ENCODE assay signal across 8 cellular contexts in the genomic region with DNA sequence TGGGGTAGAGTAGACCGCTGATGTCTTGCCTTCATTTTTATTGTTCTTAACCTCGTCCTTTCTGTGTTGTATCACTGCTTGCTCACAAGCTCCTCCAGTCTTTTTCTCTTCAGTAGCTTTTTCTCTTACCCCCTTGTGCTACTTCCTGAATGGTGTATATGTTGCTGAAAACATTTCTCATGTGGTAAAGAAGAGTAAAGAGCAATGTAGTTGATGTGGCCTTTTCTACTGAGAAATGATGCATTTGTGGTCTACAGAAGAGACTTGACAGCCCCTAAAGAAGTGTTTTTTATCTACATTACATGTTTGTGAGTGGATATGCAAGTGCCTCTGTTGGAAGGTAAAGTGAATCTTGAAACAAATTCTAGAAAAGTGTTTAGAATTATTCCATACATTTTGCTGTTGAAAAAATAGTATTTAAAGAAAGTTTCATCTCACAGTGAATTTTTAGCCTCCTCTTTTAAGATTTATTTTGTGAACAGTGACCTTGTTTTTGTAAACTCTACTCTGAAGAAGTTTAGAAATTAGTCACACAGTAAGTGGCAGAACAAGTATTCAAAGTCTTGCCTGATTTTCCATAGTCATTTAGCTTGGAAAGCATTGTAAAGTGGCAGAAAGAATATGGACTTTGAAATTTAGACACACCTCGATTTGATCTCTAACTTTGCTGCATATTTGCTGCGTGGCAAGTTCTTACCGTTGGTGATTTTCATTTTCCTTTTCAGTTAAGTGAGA. TPM values are rescaled to one million over a fixed set of nuclear protein-coding genes. Genes with fewer than 3 reads are reported as not detected.
DNase-seq lines count a peak whose midpoint lies in the region; ATAC-seq and FAIRE-seq lines count a peak whose summit lies in the region.

No MANE protein-coding gene starts in this region.

- peak overlapping the region; percentile 74 for H3K4me3 Mint-ChIP-seq in activated CD4-positive, alpha-beta T cell treated with anti-CD3 and anti-CD28 coated beads for 36 hours
- H3K4me3 Mint-ChIP-seq in stimulated activated naive CD8-positive, alpha-beta T cell treated with anti-CD3 and anti-CD28 coated beads, Interleukin-15, amount 100 ng/mL, for 72 hours = peak overlapping the region; percentile 69 to 89

- H3K27ac Mint-ChIP-seq in activated CD4-positive, alpha-beta T cell treated with anti-CD3 and anti-CD28 coated beads for 36 hours = peak overlapping the region; percentile 95
- peak overlapping the region; percentile 94 to 98 for H3K27ac Mint-ChIP-seq in stimulated activated naive CD8-positive, alpha-beta T cell treated with anti-CD3 and anti-CD28 coated beads, Interleukin-15, amount 100 ng/mL, for 72 hours

- intact Hi-C loops in activated CD4-positive, alpha-beta T cell treated with anti-CD3 and anti-CD28 coated beads for 36 hours (cut with DNase I, micrococcal nuclease) = loop anchor here (1.0 to 5.0 kb wide), 9 partner anchors 8 to 256 kb away; partner anchors contain the start of gene CDC42SE2 (in 2 of the 2)

- POLR2A ChIA-PET in activated CD4-positive, alpha-beta T cell treated with anti-CD3 and anti-CD28 coated beads for 36 hours (lab: Charles Lee) = interaction anchor here (0.5 to 1.5 kb wide), 11 partner anchors 9 to 116 kb away, joined by 3 to 10 read pairs (median 4); partner anchors contain the start of gene CDC42SE2

- ATAC-seq in activated CD4-positive, alpha-beta T cell treated with anti-CD3 and anti-CD28 coated beads for 36 hours = peak; percentile 78
- peak; percentile 38 for ATAC-seq in HG03521 (IDR thresholded peaks at IDR 0.05; ENCODE audit: unreplicated experiment)
- peak; percentile 89 for ATAC-seq in stimulated activated naive CD8-positive, alpha-beta T cell treated with anti-CD3 and anti-CD28 coated beads, Interleukin-15, amount 100 ng/mL, for 72 hours

- H3K4me1 Mint-ChIP-seq in activated CD4-positive, alpha-beta T cell treated with anti-CD3 and anti-CD28 coated beads for 36 hours = peaks cover 90% of the 10 kb centered on the region
- peaks cover 82% of the 10 kb centered on the region for H3K4me1 Mint-ChIP-seq in stimulated activated naive CD8-positive, alpha-beta T cell treated with anti-CD3 and anti-CD28 coated beads, Interleukin-15, amount 100 ng/mL, for 72 hours

- H3K36me3 Mint-ChIP-seq in activated CD4-positive, alpha-beta T cell treated with anti-CD3 and anti-CD28 coated beads for 36 hours (ENCODE audit: low read depth) = peaks cover 42% of the 10 kb centered on the region

- CTCF ChIA-PET in activated CD4-positive, alpha-beta T cell treated with anti-CD3 and anti-CD28 coated beads for 36 hours (lab: Charles Lee) = interaction anchor here (0.5 to 5.2 kb wide), 11 partner anchors 9 to 285 kb away, joined by 3 to 31 read pairs (median 4); partner anchors contain the start of gene CDC42SE2

- H3K9me3 Mint-ChIP-seq in activated CD4-positive, alpha-beta T cell treated with anti-CD3 and anti-CD28 coated beads for 36 hours (ENCODE audit: low read depth) = no peaks in the 10 kb centered on the region
- H3K9me3 Mint-ChIP-seq in stimulated activated naive CD8-positive, alpha-beta T cell treated with anti-CD3 and anti-CD28 coated beads, Interleukin-15, amount 100 ng/mL, for 72 hours = no peaks in the 10 kb centered on the region

- no peaks in the 10 kb centered on the region for H3K27me3 Mint-ChIP-seq in activated CD4-positive, alpha-beta T cell treated with anti-CD3 and anti-CD28 coated beads for 36 hours
- H3K27me3 Mint-ChIP-seq in stimulated activated naive CD8-positive, alpha-beta T cell treated with anti-CD3 and anti-CD28 coated beads, Interleukin-15, amount 100 ng/mL, for 72 hours = no peaks in the 10 kb centered on the region

- peak; percentile 93 for FAIRE-seq in colon (lab: Jason Lieb, UNC)

- DNase-seq in activated CD4-positive, alpha-beta T cell treated with anti-CD3 and anti-CD28 coated beads for 36 hours = no peak
- DNase-seq in activated CD4-positive, alpha-beta T cell treated with anti-CD3 and anti-CD28 coated beads for 4 hours = no peak
- DNase-seq in stimulated activated naive CD8-positive, alpha-beta T cell treated with anti-CD3 and anti-CD28 coated beads, Interleukin-15, amount 100 ng/mL, for 72 hours = no peak
- DNase-seq in NCI-H1092 (lab: John Stamatoyannopoulos, UW) (no peak), NCI-H2227 treated with DMSO at 0.1 percent for 48 hours (lab: John Stamatoyannopoulos, UW) (no peak), H4 (ENCODE audit: low spot score) (no peak)

RNA-seq across cellular contexts. Expression of gene CDC42SE2, which starts 17.4 kb away (rescaled TPM):
- total RNA-seq in activated CD4-positive, alpha-beta T cell treated with anti-CD3 and anti-CD28 coated beads for 36 hours = 10 to 100 TPM; 68.3 to 99.6 TPM
- 28.7 and 36.7 TPM in 2 replicates for total RNA-seq in H4 (2014; rRNA removed; shearing (Covaris generic))

Comparison
In these comparisons a context has a peak if more than half of its experiments do, and no peak if none do; other contexts are left out.
1. ATAC-seq: peak in every context shown above with its lines; median percentile 89 in stimulated activated naive CD8-positive, alpha-beta T cell treated with anti-CD3 and anti-CD28 coated beads, Interleukin-15, amount 100 ng/mL, for 72 hours; 78 in activated CD4-positive, alpha-beta T cell treated with anti-CD3 and anti-CD28 coated beads for 36 hours; 38 in HG03521.